Comparison of ENCODE assay signal across 17 cellular contexts in genomic region chr7:70091362-70091761, GRCh38.
"Had no signal": no experiment of that assay in that cellular context is flagged by ENCODE, and none has a peak within 500 bp of the region (broad histone marks: within the 10 kb centered on the region; RNA-seq: fewer than 3 reads in every experiment).

No MANE protein-coding gene starts in this region.

- H3K27me3 Mint-ChIP-seq: dendritic cell treated with granulocyte-macrophage colony-stimulating factor and Interleukin-4, amounts not matched to agents 40 ng/mL and 50 ng/mL, for 4 days; naive B cell; stimulated activated memory B cell treated with anti-CD40 and anti-IgM and Interleukin-4, amounts not matched to agents 10 μg/mL and 1 μg/mL and 100 μg/mL, for 72 hours; stimulated activated naive CD8-positive, alpha-beta T cell treated with anti-CD3 and anti-CD28 coated beads, Interleukin-15, Interleukin-2, amounts not matched to agents 100 ng/mL and 50 ng/mL, for 24 hours had no signal

- ATAC-seq: left cardiac atrium; stimulated activated memory B cell treated with anti-CD40 and anti-IgM and Interleukin-4, amounts not matched to agents 10 μg/mL and 1 μg/mL and 100 μg/mL, for 72 hours had no signal

- H3K36me3 Mint-ChIP-seq: naive B cell had no signal

- H3K4me1 Mint-ChIP-seq: stimulated activated memory B cell treated with anti-CD40 and anti-IgM and Interleukin-4, amounts not matched to agents 10 μg/mL and 1 μg/mL and 100 μg/mL, for 72 hours had no signal

- DNase-seq: esophagus squamous epithelium; foreskin fibroblast; kidney; left cardiac atrium; left ventricle myocardium inferior; mesenchymal stem cell; naive B cell; spleen; stimulated activated CD4-positive, alpha-beta T cell treated with anti-CD3 and anti-CD28 coated beads, Interleukin-15, amount 100 ng/mL, for 24 hours; stimulated activated CD4-positive, alpha-beta T cell treated with anti-CD3 and anti-CD28 coated beads, Interleukin-1b, Interleukin-23, amount 100 ng/mL, for 48 hours; stimulated activated CD4-positive, alpha-beta T cell treated with anti-CD3 and anti-CD28 coated beads, Interleukin-4, amount 100 ng/mL, for 24 hours; tibial artery; upper lobe of left lung; uterus had no signal

- H3K9me3 Mint-ChIP-seq: dendritic cell treated with granulocyte-macrophage colony-stimulating factor and Interleukin-4, amounts not matched to agents 40 ng/mL and 50 ng/mL, for 4 days; stimulated activated memory B cell treated with anti-CD40 and anti-IgM and Interleukin-4, amounts not matched to agents 10 μg/mL and 1 μg/mL and 100 μg/mL, for 72 hours; stimulated activated naive CD8-positive, alpha-beta T cell treated with anti-CD3 and anti-CD28 coated beads, Interleukin-15, Interleukin-2, amounts not matched to agents 100 ng/mL and 50 ng/mL, for 24 hours had no signal

- H3K4me3 Mint-ChIP-seq: dendritic cell treated with granulocyte-macrophage colony-stimulating factor and Interleukin-4, amounts not matched to agents 40 ng/mL and 50 ng/mL, for 4 days; naive B cell; stimulated activated memory B cell treated with anti-CD40 and anti-IgM and Interleukin-4, amounts not matched to agents 10 μg/mL and 1 μg/mL and 100 μg/mL, for 72 hours; stimulated activated naive CD8-positive, alpha-beta T cell treated with anti-CD3 and anti-CD28 coated beads, Interleukin-15, Interleukin-2, amounts not matched to agents 100 ng/mL and 50 ng/mL, for 24 hours had no signal

- H3K27ac Mint-ChIP-seq: dendritic cell treated with granulocyte-macrophage colony-stimulating factor and Interleukin-4, amounts not matched to agents 40 ng/mL and 50 ng/mL, for 4 days; stimulated activated memory B cell treated with anti-CD40 and anti-IgM and Interleukin-4, amounts not matched to agents 10 μg/mL and 1 μg/mL and 100 μg/mL, for 72 hours; stimulated activated naive CD8-positive, alpha-beta T cell treated with anti-CD3 and anti-CD28 coated beads, Interleukin-15, Interleukin-2, amounts not matched to agents 100 ng/mL and 50 ng/mL, for 24 hours had no signal
